In the genomic region with DNA sequence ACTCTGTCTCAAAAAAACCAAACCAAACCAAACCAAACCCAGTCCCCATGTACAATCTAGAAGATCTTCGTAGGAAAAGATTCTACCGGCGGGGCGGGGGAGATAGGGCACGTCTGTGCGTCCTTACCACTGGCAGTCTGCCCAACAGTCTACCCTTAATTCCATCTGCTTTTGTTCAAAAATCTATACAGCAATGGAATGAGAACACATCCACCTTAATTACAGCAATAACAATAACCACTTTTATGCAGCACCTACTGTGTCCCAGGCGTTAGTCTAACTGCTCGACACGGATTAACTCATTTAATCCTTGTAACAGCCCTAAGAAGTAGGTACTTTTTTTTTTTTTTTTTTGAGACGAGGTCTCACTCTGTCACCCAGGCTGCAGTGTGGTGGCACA, we compare ENCODE assay signal across 1 cellular context.
TF ChIP-seq lines count a peak whose summit lies in the region.

No MANE protein-coding gene starts in this region.

TF ChIP-seq in K562, 482 proteins besides CTCF, POLR2A, EP300 and RAD21:
- TF ChIP-seq CXXC5 (CRISPR knock-in tag; IDR thresholded peaks at IDR 0.05) (peak; percentile 25), MTA3 (IDR thresholded peaks at IDR 0.05; ENCODE audit: borderline replicate concordance) (no peak), CBX1 (IDR thresholded peaks at IDR 0.05; ENCODE audit: low read depth) (no peak), ZNF707 (CRISPR knock-in tag; conservative IDR thresholded peaks at IDR 0.05) (no peak), SMAD4 (CRISPR knock-in tag; conservative IDR thresholded peaks at IDR 0.05) (no peak), DMBX1 (CRISPR knock-in tag; IDR thresholded peaks at IDR 0.05; ENCODE audit: borderline replicate concordance) (peak; percentile 18; the same call in 1 of the 2 replicates)
- TF ChIP-seq, protein P1, sequence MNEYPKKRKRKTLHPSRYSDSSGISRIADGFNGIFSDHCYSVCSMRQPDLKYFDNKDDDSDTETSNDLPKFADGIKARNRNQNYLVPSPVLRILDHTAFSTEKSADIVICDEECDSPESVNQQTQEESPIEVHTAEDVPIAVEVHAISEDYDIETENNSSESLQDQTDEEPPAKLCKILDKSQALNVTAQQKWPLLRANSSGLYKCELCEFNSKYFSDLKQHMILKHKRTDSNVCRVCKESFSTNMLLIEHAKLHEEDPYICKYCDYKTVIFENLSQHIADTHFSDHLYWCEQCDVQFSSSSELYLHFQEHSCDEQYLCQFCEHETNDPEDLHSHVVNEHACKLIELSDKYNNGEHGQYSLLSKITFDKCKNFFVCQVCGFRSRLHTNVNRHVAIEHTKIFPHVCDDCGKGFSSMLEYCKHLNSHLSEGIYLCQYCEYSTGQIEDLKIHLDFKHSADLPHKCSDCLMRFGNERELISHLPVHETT (CRISPR knock-in tag; conservative IDR thresholded peaks at IDR 0.05 in 1 of 2, IDR thresholded peaks at IDR 0.05 in 1 of 2): no peak
